In the genomic region with DNA sequence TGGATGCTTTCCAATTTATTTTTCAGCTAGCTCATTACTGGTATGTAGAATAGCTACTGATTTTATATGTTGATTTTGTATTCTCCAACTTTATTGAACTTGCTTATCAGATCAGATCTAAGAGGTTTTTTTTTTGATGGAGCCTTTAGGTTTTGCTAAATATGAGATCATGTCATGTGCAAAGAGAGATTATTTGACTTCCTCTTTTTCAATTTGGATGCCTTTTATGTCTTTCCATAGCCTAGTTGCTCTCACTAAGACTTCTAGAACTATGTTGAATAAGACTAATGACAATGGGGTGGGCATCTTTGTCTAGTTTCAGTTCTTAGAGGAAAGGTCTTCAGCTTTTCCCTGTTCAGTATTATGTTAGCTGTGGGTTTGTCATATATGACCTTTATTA, we compare ENCODE assay signal across 20 cellular contexts. TPM values are rescaled to one million over a fixed set of nuclear protein-coding genes. Genes with fewer than 3 reads are reported as not detected.
DNase-seq lines count a peak whose midpoint lies in the region; ATAC-seq, FAIRE-seq and TF ChIP-seq lines count a peak whose summit lies in the region.
"Had no signal": no experiment of that assay in that cellular context is flagged by ENCODE, and none has a peak within 500 bp of the region (broad histone marks: within the 10 kb centered on the region; RNA-seq: fewer than 3 reads in every experiment).

No MANE protein-coding gene starts in this region.

- no peaks in the 10 kb centered on the region for H3K9me1 ChIP-seq in endothelial cell of umbilical vein (replicated peaks; ENCODE audit: control insufficient read depth, extremely low read depth, insufficient read depth, low read length)

- no peak for ATAC-seq in A549
- ATAC-seq in activated CD4-positive, alpha-beta T cell treated with anti-CD3 and anti-CD28 coated beads for 36 hours: no peak
- ATAC-seq: CD8-positive, alpha-beta T cell; HCT116; HepG2 had no signal

- H3K36me3 Mint-ChIP-seq in activated CD4-positive, alpha-beta T cell treated with anti-CD3 and anti-CD28 coated beads for 36 hours (ENCODE audit: low read depth): peaks cover 7% of the 10 kb centered on the region
- H3K36me3 Mint-ChIP-seq: IgD-negative memory B cell had no signal

- H3K4me3 Mint-ChIP-seq in activated CD4-positive, alpha-beta T cell treated with anti-CD3 and anti-CD28 coated beads for 36 hours: no peak overlapping the region
- H3K4me3 Mint-ChIP-seq: B cell; CD8-positive, alpha-beta T cell; HFFc6; IgD-negative memory B cell had no signal

- no peak overlapping the region for H2AFZ ChIP-seq in endothelial cell of umbilical vein (ENCODE audit: low read depth, low read length)

- FAIRE-seq in A549 (lab: Jason Lieb, UNC) (peak; percentile 82), endothelial cell of umbilical vein (lab: Jason Lieb, UNC) (peak; percentile 67)
- FAIRE-seq: HepG2 had no signal

- DNase-seq in A549 (ENCODE audit: low read depth in 1 of 2, low spot score in 1 of 2): no peak
- peak; percentile 1 for DNase-seq in MV-4-11 (lab: John Stamatoyannopoulos, UW)
- DNase-seq in endothelial cell of umbilical vein (ENCODE audit: low read depth, low spot score): no peak
- DNase-seq in NCI-H1694 (lab: John Stamatoyannopoulos, UW): no peak
- no peak for DNase-seq in activated CD4-positive, alpha-beta T cell treated with anti-CD3 and anti-CD28 coated beads for 36 hours
- DNase-seq in SW480 (ENCODE audit: low spot score): no peak
- DNase-seq: 8988T; Calu3; CD8-positive, alpha-beta T cell; DND-41; EL; GOT3; H7; HFFc6 had no signal

- no peaks in the 10 kb centered on the region for H3K27me3 ChIP-seq in endothelial cell of umbilical vein (ENCODE audit: control insufficient read depth in 2 of 2, insufficient read depth in 2 of 2, low read length in 2 of 2)

- TF ChIP-seq RAD21 in A549 (conservative IDR thresholded peaks at IDR 0.05 in 1 of 2, IDR thresholded peaks at IDR 0.05 in 1 of 2): no peak

- no peak overlapping the region for H3K4me3 ChIP-seq in A549
- no peak overlapping the region for H3K4me3 ChIP-seq in endothelial cell of umbilical vein (replicated peaks in 1 of 3; ENCODE audit: insufficient read depth in 1 of 3, low read depth in 1 of 3, low read length in 3 of 3)
- H3K4me3 ChIP-seq: BLaER1 treated with 17β-estradiol and CSF1 and Interleukin-3, amounts not matched to agents 10 nM and 100 nM had no signal

- no peak overlapping the region for H3K9ac ChIP-seq in endothelial cell of umbilical vein (replicated peaks; ENCODE audit: extremely low read depth, insufficient read depth, low read length)
- H3K9ac ChIP-seq: BLaER1 treated with 17β-estradiol and CSF1 and Interleukin-3, amounts not matched to agents 10 nM and 100 nM had no signal

- no TSS peak for BruUV-seq in endothelial cell of umbilical vein (replicated peaks; lab: Mats Ljungman, UMichigan)

- TF ChIP-seq CTCF in A549 (IDR thresholded peaks at IDR 0.05) (no peak), VCaP (conservative IDR thresholded peaks at IDR 0.05) (no peak), endothelial cell of umbilical vein (IDR thresholded peaks at IDR 0.05; ENCODE audit: extremely low read depth in 1 of 2, insufficient read depth in 1 of 2, low read depth in 1 of 2, low read length in 2 of 2) (no peak)

- H3K79me2 ChIP-seq in endothelial cell of umbilical vein (ENCODE audit: control insufficient read depth, insufficient read depth, low read length): no peaks in the 10 kb centered on the region

- TF ChIP-seq EP300 in A549 (IDR thresholded peaks at IDR 0.05): no peak

- H3K4me1 ChIP-seq in A549: no peaks in the 10 kb centered on the region
- no peaks in the 10 kb centered on the region for H3K4me1 ChIP-seq in endothelial cell of umbilical vein (ENCODE audit: control insufficient read depth, extremely low read depth, insufficient read depth, low read length)
- H3K4me1 ChIP-seq: BLaER1 treated with 17β-estradiol and CSF1 and Interleukin-3, amounts not matched to agents 10 nM and 100 nM had no signal

- dilution Hi-C loops in endothelial cell of umbilical vein (cut with MboI; ENCODE audit: extremely low pct_ligation_motif_present, low sequenced_read_pairs): no loop called here

- no peaks in the 10 kb centered on the region for H4K20me1 ChIP-seq in endothelial cell of umbilical vein (replicated peaks; ENCODE audit: control insufficient read depth, extremely low read depth, insufficient read depth, low read length)
- H4K20me1 ChIP-seq: BLaER1 treated with 17β-estradiol and CSF1 and Interleukin-3, amounts not matched to agents 10 nM and 100 nM had no signal

- POLR2A ChIA-PET in A549 (lab: Yijun Ruan, JAX): no interaction called here
- POLR2A ChIA-PET in endothelial cell of umbilical vein (lab: Charles Lee): no interaction called here
- POLR2A ChIA-PET in activated CD4-positive, alpha-beta T cell treated with anti-CD3 and anti-CD28 coated beads for 36 hours (lab: Charles Lee): no interaction called here

- H3K9me3 Mint-ChIP-seq in activated CD4-positive, alpha-beta T cell treated with anti-CD3 and anti-CD28 coated beads for 36 hours (ENCODE audit: low read depth): peaks cover 16% of the 10 kb centered on the region
- H3K9me3 Mint-ChIP-seq: HFFc6 had no signal

- H3K9me3 ChIP-seq in A549: no peaks in the 10 kb centered on the region
- H3K9me3 ChIP-seq in endothelial cell of umbilical vein (replicated peaks; ENCODE audit: control insufficient read depth, insufficient read depth, low read length): no peaks in the 10 kb centered on the region

- H3K27ac Mint-ChIP-seq in activated CD4-positive, alpha-beta T cell treated with anti-CD3 and anti-CD28 coated beads for 36 hours: no peak overlapping the region
- H3K27ac Mint-ChIP-seq: B cell, HFFc6, IgD-negative memory B cell had no signal

- no peak overlapping the region for H3K4me2 ChIP-seq in A549
- H3K4me2 ChIP-seq in endothelial cell of umbilical vein (ENCODE audit: insufficient read depth, low read length): no peak overlapping the region
- H3K4me2 ChIP-seq: BLaER1 treated with 17β-estradiol and CSF1 and Interleukin-3, amounts not matched to agents 10 nM and 100 nM had no signal

- H3K27me3 Mint-ChIP-seq in activated CD4-positive, alpha-beta T cell treated with anti-CD3 and anti-CD28 coated beads for 36 hours: no peaks in the 10 kb centered on the region
- H3K27me3 Mint-ChIP-seq: B cell, IgD-negative memory B cell had no signal

- H3K36me3 ChIP-seq in endothelial cell of umbilical vein (ENCODE audit: control insufficient read depth in 2 of 2, extremely low read depth in 1 of 2, insufficient read depth in 2 of 2, low read length in 2 of 2): no peaks in the 10 kb centered on the region
- H3K36me3 ChIP-seq: BLaER1 treated with 17β-estradiol and CSF1 and Interleukin-3, amounts not matched to agents 10 nM and 100 nM had no signal

- intact Hi-C loops in endothelial cell of umbilical vein (cut with micrococcal nuclease): no loop called here
- intact Hi-C loops in activated CD4-positive, alpha-beta T cell treated with anti-CD3 and anti-CD28 coated beads for 36 hours (cut with DNase I, micrococcal nuclease): loop anchor here in 1 of 2 experiments (10.0 kb wide), 1 partner anchor 1284 kb away; the partner anchor contains the start of gene ABCB7

- TF ChIP-seq POLR2A in A549 (IDR thresholded peaks at IDR 0.05; ENCODE audit: low read length) (no peak), endothelial cell of umbilical vein (IDR thresholded peaks at IDR 0.05; ENCODE audit: low read depth, low read length) (no peak)

- no peak overlapping the region for H3K27ac ChIP-seq in A549
- H3K27ac ChIP-seq in VCaP: peak overlapping the region; percentile 19; the same call in 1 of the 2 replicates
- H3K27ac ChIP-seq in endothelial cell of umbilical vein (ENCODE audit: insufficient read depth, low read depth, low read length): no peak overlapping the region
- H3K27ac ChIP-seq: BLaER1 treated with 17β-estradiol and CSF1 and Interleukin-3, amounts not matched to agents 10 nM and 100 nM had no signal

- peaks cover 11% of the 10 kb centered on the region for H3K4me1 Mint-ChIP-seq in activated CD4-positive, alpha-beta T cell treated with anti-CD3 and anti-CD28 coated beads for 36 hours

- CTCF ChIA-PET in A549 (lab: Yijun Ruan, JAX): no interaction called here
- CTCF ChIA-PET in endothelial cell of umbilical vein (lab: Charles Lee): no interaction called here
- CTCF ChIA-PET in activated CD4-positive, alpha-beta T cell treated with anti-CD3 and anti-CD28 coated beads for 36 hours (lab: Charles Lee): no interaction called here

TF ChIP-seq in endothelial cell of umbilical vein, 7 proteins besides CTCF, POLR2A, EP300 and RAD21:
- TF ChIP-seq POLR2AphosphoS5 (IDR thresholded peaks at IDR 0.05; ENCODE audit: insufficient read depth, low read depth, low read length): no peak
- TF ChIP-seq GATA2 (IDR thresholded peaks at IDR 0.05; ENCODE audit: insufficient read depth, insufficient read length, low read depth, low read length): no peak
- TF ChIP-seq MYC (IDR thresholded peaks at IDR 0.05; ENCODE audit: low read depth, low read length): no peak
- no peak for TF ChIP-seq MAX (IDR thresholded peaks at IDR 0.05; ENCODE audit: insufficient read depth, insufficient read length)
- no peak for TF ChIP-seq JUN (IDR thresholded peaks at IDR 0.05; ENCODE audit: borderline replicate concordance, insufficient read depth, insufficient read length, low read depth)
- no peak for TF ChIP-seq FOS (IDR thresholded peaks at IDR 0.05; ENCODE audit: borderline replicate concordance, insufficient read depth, low read length)
- no peak for TF ChIP-seq EZH2 (IDR thresholded peaks at IDR 0.05; ENCODE audit: borderline replicate concordance, low read depth, low read length, severe bottlenecking)

RNA-seq across cellular contexts. Expression of gene MAGEE1, which starts 11.7 kb away (rescaled TPM):
- polyA plus RNA-seq in A549 (2011; rRNA removed) (0.87 and 1.8 TPM in 2 replicates), A549 (2017; fragmentation: RNase III; extraction: RNeasy Plus Mini Kit Qiagen cat#74134 plus additional on column Dnase treatment) (4.7 to 5.7 TPM (median 5.4 TPM) in 3 replicates), endothelial cell of umbilical vein (0.06 and 0.10 TPM in 2 replicates)
- polyA plus RNA-seq in A549 (2012; cell fraction: cytosol; rRNA removed): 1.3 and 2.0 TPM in 2 replicates
- 5.5 and 8.4 TPM in 2 replicates for polyA plus RNA-seq in A549 (2012; cell fraction: nucleus; rRNA removed)
- 0.66 and 0.83 TPM in 2 replicates for polyA minus RNA-seq in A549 (2011; rRNA and poly(A)+ RNA removed)
- total RNA-seq in endothelial cell of umbilical vein: 0.74 and 0.95 TPM in 2 replicates
- 0.15 and 0.20 TPM in 2 replicates for polyA plus RNA-seq in endothelial cell of umbilical vein (2011; cell fraction: cytosol; rRNA removed)
- polyA plus RNA-seq in endothelial cell of umbilical vein (2011; cell fraction: nucleus; rRNA removed): 0.10 and 0.14 TPM in 2 replicates
- polyA plus RNA-seq in endothelial cell of umbilical vein (2012): 0.94 and 1.2 TPM in 2 replicates
- 0.07 and 0.08 TPM in 2 replicates for polyA minus RNA-seq in endothelial cell of umbilical vein
- not detected for polyA minus RNA-seq in endothelial cell of umbilical vein (2011; cell fraction: cytosol; rRNA and poly(A)+ RNA removed)
- polyA minus RNA-seq in endothelial cell of umbilical vein (2011; cell fraction: nucleus; rRNA and poly(A)+ RNA removed): 0.10 TPM in 1 of 2 replicates, not detected in the other
- total RNA-seq in activated CD4-positive, alpha-beta T cell treated with anti-CD3 and anti-CD28 coated beads for 36 hours: 1 to 10 TPM; 3.8 to 4.0 TPM
